In the genomic region with DNA sequence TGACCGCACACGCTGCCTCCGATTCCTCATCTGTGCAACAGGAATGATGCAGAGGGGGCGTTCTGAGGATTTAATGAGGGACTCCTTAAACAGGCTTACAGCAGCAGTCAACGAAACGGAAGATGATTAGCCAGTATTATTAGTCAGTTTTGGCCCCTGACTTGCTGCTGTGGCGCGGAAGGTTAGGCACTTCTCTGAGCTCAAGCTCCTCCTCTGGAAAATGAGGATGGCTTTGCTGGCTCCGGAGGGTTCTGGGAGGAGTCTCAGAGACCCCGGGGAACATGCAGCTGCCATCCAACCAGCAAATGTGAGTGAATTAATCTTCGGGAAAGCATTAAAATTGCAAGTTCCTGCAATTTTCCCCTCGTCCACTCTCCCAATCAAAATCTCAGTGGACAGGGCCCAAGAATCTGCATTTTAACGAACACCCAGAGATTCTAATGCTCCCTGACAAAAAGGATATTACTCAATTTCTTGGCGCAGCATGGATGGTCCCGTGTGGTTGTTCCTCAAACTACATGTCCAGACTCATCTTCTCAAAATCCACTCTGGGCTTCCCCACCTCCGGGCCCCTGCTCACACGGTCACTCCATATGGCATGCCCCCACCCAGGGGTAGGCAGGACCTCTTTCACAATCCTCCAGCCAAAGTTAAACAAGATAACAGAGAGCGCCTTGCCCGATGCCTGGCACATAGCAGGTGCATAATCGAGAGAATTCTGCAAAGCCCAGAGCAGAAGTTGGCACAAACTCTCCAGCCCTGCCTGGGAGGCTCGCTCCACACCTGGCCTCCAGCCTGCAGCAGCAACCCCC, we compare ENCODE assay signal across 8 cellular contexts. TPM values are rescaled to one million over a fixed set of nuclear protein-coding genes. Genes with fewer than 3 reads are reported as not detected.
DNase-seq lines count a peak whose midpoint lies in the region; ATAC-seq and TF ChIP-seq lines count a peak whose summit lies in the region.
"Had no signal": no experiment of that assay in that cellular context is flagged by ENCODE, and none has a peak within 500 bp of the region (broad histone marks: within the 10 kb centered on the region; RNA-seq: fewer than 3 reads in every experiment).

No MANE protein-coding gene starts in this region.

- peak; percentile 40 for DNase-seq in GM23338 (ENCODE audit: low spot score)
- peak; percentile 31 for DNase-seq in RWPE1 (ENCODE audit: low spot score)
- peak; percentile 50 for DNase-seq in epithelial cell of esophagus (ENCODE audit: low read depth)
- no peak for DNase-seq in osteocyte (ENCODE audit: extremely low spot score, unreplicated experiment)
- DNase-seq in DMS53 treated with DMSO at 0.1 percent for 48 hours (lab: John Stamatoyannopoulos, UW; ENCODE audit: unreplicated experiment): no peak
- DNase-seq in A673 (ENCODE audit: low spot score): no peak
- no peak for DNase-seq in stimulated activated CD4-positive, alpha-beta T cell treated with anti-CD3 and anti-CD28 coated beads, Interleukin-4, amount 100 ng/mL, for 24 hours
- DNase-seq: SHP77 had no signal

- CTCF ChIA-PET in RWPE1 (lab: Yijun Ruan, JAX) (interaction anchor here (0.6 to 1.5 kb wide), 3 partner anchors 36 to 141 kb away, joined by 3 to 4 read pairs (median 3); no protein-coding TSS in a partner anchor), A673 (lab: Charles Lee) (no interaction called here)

- H3K9me2 ChIP-seq in GM23338 (ENCODE audit: insufficient read depth): no peaks in the 10 kb centered on the region

- H3K79me2 ChIP-seq in GM23338 (replicated peaks; ENCODE audit: insufficient read depth): no peaks in the 10 kb centered on the region

- H3K36me3 Mint-ChIP-seq in GM23338 (ENCODE audit: low read depth) (no peaks in the 10 kb centered on the region), osteocyte (ENCODE audit: unreplicated experiment) (no peaks in the 10 kb centered on the region)

- H2AFZ ChIP-seq in GM23338: peak overlapping the region; percentile 98

- H3F3A ChIP-seq in GM23338 (replicated peaks; ENCODE audit: low read depth): 0 out of 2 replicates have a peak, but pooled peaks cover 6% of the 10 kb centered on the region

- no peak overlapping the region for H3K27ac ChIP-seq in GM23338 (ENCODE audit: low read depth)
- H3K27ac ChIP-seq in RWPE1: peak overlapping the region; percentile 73
- no peak overlapping the region for H3K27ac ChIP-seq in A673 (ENCODE audit: low read depth, low read length, poor library complexity, severe bottlenecking)

- TF ChIP-seq CTCF in GM23338 (conservative IDR thresholded peaks at IDR 0.05; ENCODE audit: low read depth in 2 of 2): no peak
- TF ChIP-seq CTCF in RWPE1 (conservative IDR thresholded peaks at IDR 0.05; ENCODE audit: low read depth): no peak
- peak; percentile 19 for TF ChIP-seq CTCF in epithelial cell of esophagus (IDR thresholded peaks at IDR 0.05; ENCODE audit: insufficient read depth, low read depth, low read length, missing control alignments)
- TF ChIP-seq CTCF in osteocyte (IDR thresholded peaks at IDR 0.05): no peak
- no peak for TF ChIP-seq CTCF in A673 (conservative IDR thresholded peaks at IDR 0.05; ENCODE audit: low read depth, low read length)

- intact Hi-C loops in A673 (cut with micrococcal nuclease; ENCODE audit: unreplicated experiment): loop anchor here (10.0 kb wide), 1 partner anchor 146 kb away; no protein-coding TSS in a partner anchor

- H3K27me3 ChIP-seq in GM23338 (ENCODE audit: insufficient read depth) (peaks cover 51% of the 10 kb centered on the region), A673 (replicated peaks; ENCODE audit: insufficient read depth, low read depth, low read length, poor library complexity) (peaks cover 41% of the 10 kb centered on the region)

- no peak overlapping the region for H3K27ac Mint-ChIP-seq in GM23338
- no peak overlapping the region for H3K27ac Mint-ChIP-seq in osteocyte (ENCODE audit: unreplicated experiment)

- H3K36me3 ChIP-seq in GM23338 (ENCODE audit: insufficient read depth) (no peaks in the 10 kb centered on the region), A673 (ENCODE audit: insufficient read depth, low read length, poor library complexity, severe bottlenecking) (no peaks in the 10 kb centered on the region)

- peak overlapping the region; percentile 89 for H3K4me2 ChIP-seq in GM23338

- ATAC-seq in GM23338: no peak

- H3K9me3 Mint-ChIP-seq in GM23338 (no peaks in the 10 kb centered on the region), osteocyte (ENCODE audit: unreplicated experiment) (no peaks in the 10 kb centered on the region)

- H3K9me3 ChIP-seq in A673 (ENCODE audit: low read depth, low read length, poor library complexity, severe bottlenecking): no peaks in the 10 kb centered on the region

- POLR2A ChIA-PET in RWPE1 (lab: Yijun Ruan, JAX; ENCODE audit: low non-redundant PET) (no interaction called here), A673 (lab: Charles Lee; ENCODE audit: low non-redundant PET) (no interaction called here)

- H3K4me3 ChIP-seq in GM23338 (peak overlapping the region; percentile 68), epithelial cell of esophagus (ENCODE audit: low read length) (peak overlapping the region; percentile 31), A673 (ENCODE audit: low read depth, low read length, poor library complexity, severe bottlenecking) (no peak overlapping the region)

- H4K20me1 ChIP-seq in GM23338 (replicated peaks; ENCODE audit: insufficient read depth): no peaks in the 10 kb centered on the region; the same call in 1 of the 2 replicates

- H3K27me3 Mint-ChIP-seq in GM23338 (ENCODE audit: insufficient read depth, low read depth, poor library complexity) (peaks cover 47% of the 10 kb centered on the region), osteocyte (ENCODE audit: unreplicated experiment) (peaks cover 36% of the 10 kb centered on the region)

- H3K4me1 ChIP-seq in GM23338 (ENCODE audit: insufficient read depth) (peaks cover 9% of the 10 kb centered on the region), A673 (ENCODE audit: insufficient read depth, low read length, poor library complexity, severe bottlenecking) (no peaks in the 10 kb centered on the region)

- no TSS peak for BruUV-seq in A673 (replicated peaks; lab: Mats Ljungman, UMichigan)

- H3K4me3 Mint-ChIP-seq in GM23338 (peak overlapping the region; percentile 83), osteocyte (ENCODE audit: unreplicated experiment) (peak overlapping the region; percentile 79)

- H3K4me1 Mint-ChIP-seq in GM23338 (peaks cover 39% of the 10 kb centered on the region), osteocyte (ENCODE audit: unreplicated experiment) (peaks cover 9% of the 10 kb centered on the region)

TF ChIP-seq in GM23338, 12 proteins besides CTCF, POLR2A, EP300 and RAD21 (continues in another document):
- TF ChIP-seq STAT1 (IDR thresholded peaks at IDR 0.05; ENCODE audit: unreplicated experiment) (no peak), ZNF331 (CRISPR knock-in tag; IDR thresholded peaks at IDR 0.05; ENCODE audit: low read depth) (no peak), EZH2phosphoT487 (IDR thresholded peaks at IDR 0.05; ENCODE audit: unreplicated experiment) (no peak), EZH2 (IDR thresholded peaks at IDR 0.05; ENCODE audit: low read depth, unreplicated experiment) (no peak), POLR2AphosphoS5 (IDR thresholded peaks at IDR 0.05; ENCODE audit: low read depth) (no peak)
- TF ChIP-seq, protein P1, sequence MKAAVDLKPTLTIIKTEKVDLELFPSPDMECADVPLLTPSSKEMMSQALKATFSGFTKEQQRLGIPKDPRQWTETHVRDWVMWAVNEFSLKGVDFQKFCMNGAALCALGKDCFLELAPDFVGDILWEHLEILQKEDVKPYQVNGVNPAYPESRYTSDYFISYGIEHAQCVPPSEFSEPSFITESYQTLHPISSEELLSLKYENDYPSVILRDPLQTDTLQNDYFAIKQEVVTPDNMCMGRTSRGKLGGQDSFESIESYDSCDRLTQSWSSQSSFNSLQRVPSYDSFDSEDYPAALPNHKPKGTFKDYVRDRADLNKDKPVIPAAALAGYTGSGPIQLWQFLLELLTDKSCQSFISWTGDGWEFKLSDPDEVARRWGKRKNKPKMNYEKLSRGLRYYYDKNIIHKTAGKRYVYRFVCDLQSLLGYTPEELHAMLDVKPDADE (IDR thresholded peaks at IDR 0.05): no peak

RNA-seq across cellular contexts. Expression of gene ELFN2, which starts 6.4 kb away (rescaled TPM):
- 0.35 and 0.62 TPM in 2 replicates for total RNA-seq in GM23338 (2014; rRNA removed; shearing (Covaris generic))
- polyA plus RNA-seq in GM23338 (2016; fragmentation: Nextera tagmentation; extraction: Ambion mirVana): 0.18 and 0.23 TPM in 2 replicates
- 0.97 and 0.99 TPM in 2 replicates for total RNA-seq in osteocyte
- total RNA-seq in A673 (2021): not detected in 2 replicates

Comparison
In these comparisons a context has a peak if more than half of its experiments do, and no peak if none do; other contexts are left out.
1. DNase-seq: peak in GM23338 (single experiment), RWPE1 (single experiment) and epithelial cell of esophagus (single experiment); none in osteocyte (single experiment), DMS53 treated with DMSO at 0.1 percent for 48 hours (single experiment), A673 (single experiment) and stimulated activated CD4-positive, alpha-beta T cell treated with anti-CD3 and anti-CD28 coated beads, Interleukin-4, amount 100 ng/mL, for 24 hours (single experiment).